In the genomic region with DNA sequence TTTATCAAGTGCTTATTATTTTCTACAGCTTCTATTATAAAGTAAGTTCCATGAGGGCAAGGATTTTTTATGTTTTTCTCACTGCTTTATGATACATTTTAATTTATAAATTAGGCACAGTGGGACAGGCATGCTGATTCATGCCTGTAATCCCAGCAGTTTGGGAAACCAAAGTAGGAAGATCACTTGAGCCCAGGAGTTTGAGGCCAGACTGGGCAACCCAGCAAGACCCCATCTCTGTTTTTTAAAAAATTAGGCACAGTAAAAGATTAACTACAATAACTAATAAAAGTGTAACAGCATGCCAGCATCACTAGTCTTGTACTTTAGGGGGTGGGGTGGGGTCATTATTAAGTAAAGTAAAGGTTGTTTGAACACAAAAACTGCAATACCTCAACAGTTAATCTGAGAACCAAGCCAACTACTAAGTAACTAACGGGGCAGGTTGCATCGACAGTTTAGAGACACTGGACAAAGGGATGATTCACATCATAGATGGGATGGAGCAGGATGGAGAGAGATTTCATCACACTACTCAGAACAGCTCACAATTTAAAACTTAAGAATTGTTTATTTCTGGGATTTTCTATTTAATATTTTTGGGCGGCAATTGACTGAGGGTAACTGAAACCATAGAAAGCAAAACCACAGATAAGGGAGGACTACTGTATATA, we compare ENCODE assay signal across 23 cellular contexts.
DNase-seq lines count a peak whose midpoint lies in the region; ATAC-seq, FAIRE-seq and TF ChIP-seq lines count a peak whose summit lies in the region.
"Had no signal": no experiment of that assay in that cellular context is flagged by ENCODE, and none has a peak within 500 bp of the region (broad histone marks: within the 10 kb centered on the region; RNA-seq: fewer than 3 reads in every experiment).

No MANE protein-coding gene starts in this region.

- H3K9me3 ChIP-seq in breast epithelium: no peaks in the 10 kb centered on the region
- no peaks in the 10 kb centered on the region for H3K9me3 ChIP-seq in trophoblast cell (ENCODE audit: insufficient read depth, low read depth, low read length)
- H3K9me3 ChIP-seq: BLaER1 treated with 17β-estradiol and CSF1 and Interleukin-3, amounts not matched to agents 10 nM and 100 nM had no signal

- no peaks in the 10 kb centered on the region for H3K36me3 Mint-ChIP-seq in MCF 10A (ENCODE audit: insufficient read depth, unreplicated experiment)
- no peaks in the 10 kb centered on the region for H3K36me3 Mint-ChIP-seq in effector memory CD8-positive, alpha-beta T cell (ENCODE audit: insufficient read depth)
- H3K36me3 Mint-ChIP-seq: activated CD8-positive, alpha-beta memory T cell treated with anti-CD3 and anti-CD28 coated beads, Interleukin-2, amount 10 ng/mL, durations not matched to agents 7 days and 5 days; activated naive CD8-positive, alpha-beta T cell treated with anti-CD3 and anti-CD28 coated beads for 36 hours; memory B cell; naive B cell; type B pancreatic cell had no signal

- no peaks in the 10 kb centered on the region for H3K79me1 ChIP-seq in trophoblast cell (ENCODE audit: low read length)

- no peak for TF ChIP-seq POLR2A in breast epithelium (IDR thresholded peaks at IDR 0.05)

- no peak overlapping the region for H2AFZ ChIP-seq in trophoblast cell (ENCODE audit: insufficient read depth, low read length, poor library complexity)
- H2AFZ ChIP-seq: parathyroid adenoma had no signal

- DNase-seq in MCF 10A (ENCODE audit: unreplicated experiment): peak; percentile 62
- no peak for DNase-seq in breast epithelium (ENCODE audit: low spot score in 2 of 2)
- DNase-seq in bronchial epithelial cell (ENCODE audit: low read depth): peak; percentile 40
- DNase-seq in foreskin keratinocyte: peak in 1 of 2 donors; percentile 51
- no peak for DNase-seq in effector memory CD8-positive, alpha-beta T cell
- DNase-seq in trophoblast cell: no peak
- DNase-seq: 8988T; activated CD4-positive, alpha-beta T cell treated with anti-CD3 and anti-CD28 coated beads for 4 hours; activated CD8-positive, alpha-beta memory T cell treated with anti-CD3 and anti-CD28 coated beads, Interleukin-2, amount 10 ng/mL, durations not matched to agents 7 days and 5 days; activated naive CD8-positive, alpha-beta T cell treated with anti-CD3 and anti-CD28 coated beads for 36 hours; hypothalamus; kidney; naive B cell; NCI-H1930; NCI-H446; stimulated activated CD4-positive, alpha-beta T cell treated with anti-CD3 and anti-CD28 coated beads, Interleukin-2, amount 100 ng/mL, for 24 hours; stimulated activated naive CD8-positive, alpha-beta T cell treated with anti-CD3 and anti-CD28 coated beads, Interleukin-15, Interleukin-2, amounts not matched to agents 100 U/mL and 50 U/mL, for 24 hours had no signal

- H3K4me2 ChIP-seq in trophoblast cell (ENCODE audit: low read length): no peak overlapping the region
- H3K4me2 ChIP-seq: BLaER1 treated with 17β-estradiol and CSF1 and Interleukin-3, amounts not matched to agents 10 nM and 100 nM had no signal

- H3K4ac ChIP-seq in trophoblast cell (ENCODE audit: low read depth, low read length): no peak overlapping the region

- peak overlapping the region; percentile 70 for H3K27ac Mint-ChIP-seq in MCF 10A (ENCODE audit: low read depth, unreplicated experiment)
- no peak overlapping the region for H3K27ac Mint-ChIP-seq in effector memory CD8-positive, alpha-beta T cell
- H3K27ac Mint-ChIP-seq: activated CD8-positive, alpha-beta memory T cell treated with anti-CD3 and anti-CD28 coated beads, Interleukin-2, amount 10 ng/mL, durations not matched to agents 7 days and 5 days; activated naive CD8-positive, alpha-beta T cell treated with anti-CD3 and anti-CD28 coated beads for 36 hours; memory B cell; naive B cell; type B pancreatic cell had no signal

- H4K12ac ChIP-seq in trophoblast cell (ENCODE audit: low read depth, low read length): no peak overlapping the region

- no peaks in the 10 kb centered on the region for H3K79me2 ChIP-seq in trophoblast cell (ENCODE audit: control insufficient read depth, insufficient read depth, low read length, poor library complexity)
- H3K79me2 ChIP-seq: parathyroid adenoma had no signal

- POLR2A ChIA-PET in MCF 10A (lab: Yijun Ruan, JAX): interaction anchor here (0.9 to 1.1 kb wide), 2 partner anchors 12 to 16 kb away, joined by 3 to 6 read pairs; no protein-coding TSS in a partner anchor

- CTCF ChIA-PET in MCF 10A (lab: Yijun Ruan, JAX): interaction anchor here (0.6 kb wide), 1 partner anchor 26 kb away, joined by 3 read pairs; no protein-coding TSS in a partner anchor

- FAIRE-seq in bronchial epithelial cell (lab: Jason Lieb, UNC): no peak

- H3K4me3 ChIP-seq in breast epithelium (no peak overlapping the region), bronchial epithelial cell (ENCODE audit: low read depth, low read length) (no peak overlapping the region), trophoblast cell (ENCODE audit: low read depth, low read length) (no peak overlapping the region)
- H3K4me3 ChIP-seq: BLaER1 treated with 17β-estradiol and CSF1 and Interleukin-3, amounts not matched to agents 10 nM and 100 nM had no signal

- H3K9me3 Mint-ChIP-seq in MCF 10A (ENCODE audit: unreplicated experiment): no peaks in the 10 kb centered on the region
- H3K9me3 Mint-ChIP-seq in effector memory CD8-positive, alpha-beta T cell: no peaks in the 10 kb centered on the region
- H3K9me3 Mint-ChIP-seq: activated naive CD8-positive, alpha-beta T cell treated with anti-CD3 and anti-CD28 coated beads for 36 hours; memory B cell; naive B cell; type B pancreatic cell had no signal

- H3K4me1 Mint-ChIP-seq in MCF 10A (ENCODE audit: insufficient read depth, unreplicated experiment): no peaks in the 10 kb centered on the region
- no peaks in the 10 kb centered on the region for H3K4me1 Mint-ChIP-seq in effector memory CD8-positive, alpha-beta T cell (ENCODE audit: low read depth in 2 of 2)
- H3K4me1 Mint-ChIP-seq: activated CD8-positive, alpha-beta memory T cell treated with anti-CD3 and anti-CD28 coated beads, Interleukin-2, amount 10 ng/mL, durations not matched to agents 7 days and 5 days; activated naive CD8-positive, alpha-beta T cell treated with anti-CD3 and anti-CD28 coated beads for 36 hours; memory B cell; naive B cell had no signal

- no peaks in the 10 kb centered on the region for H3K27me3 ChIP-seq in breast epithelium
- no peaks in the 10 kb centered on the region for H3K27me3 ChIP-seq in bronchial epithelial cell (ENCODE audit: control insufficient read depth, insufficient read depth, low read length)
- H3K27me3 ChIP-seq in foreskin keratinocyte: no peaks in the 10 kb centered on the region
- no peaks in the 10 kb centered on the region for H3K27me3 ChIP-seq in trophoblast cell (ENCODE audit: insufficient read depth, low read length)
- H3K27me3 ChIP-seq: BLaER1 treated with 17β-estradiol and CSF1 and Interleukin-3, amounts not matched to agents 10 nM and 100 nM had no signal

- H4K91ac ChIP-seq in trophoblast cell (ENCODE audit: low read depth, low read length): no peak overlapping the region

- H3K27ac ChIP-seq in breast epithelium (no peak overlapping the region), foreskin keratinocyte (no peak overlapping the region), trophoblast cell (ENCODE audit: low read depth, low read length) (no peak overlapping the region)
- H3K27ac ChIP-seq: BLaER1 treated with 17β-estradiol and CSF1 and Interleukin-3, amounts not matched to agents 10 nM and 100 nM; parathyroid adenoma had no signal

- no peak for TF ChIP-seq CTCF in MCF 10A (IDR thresholded peaks at IDR 0.05; ENCODE audit: unreplicated experiment)
- TF ChIP-seq CTCF in breast epithelium (IDR thresholded peaks at IDR 0.05): no peak
- no peak for TF ChIP-seq CTCF in bronchial epithelial cell (IDR thresholded peaks at IDR 0.05; ENCODE audit: insufficient read depth, low read length, severe bottlenecking)
- TF ChIP-seq CTCF in foreskin keratinocyte (conservative IDR thresholded peaks at IDR 0.05): no peak

- H2AK5ac ChIP-seq in trophoblast cell (ENCODE audit: low read length): no peak overlapping the region

- no peak overlapping the region for H2BK12ac ChIP-seq in trophoblast cell (ENCODE audit: low read length)

- no peak overlapping the region for H2BK120ac ChIP-seq in trophoblast cell (ENCODE audit: insufficient read depth, low read length, poor library complexity)

- H3K4me3 Mint-ChIP-seq in MCF 10A (ENCODE audit: unreplicated experiment): no peak overlapping the region
- no peak overlapping the region for H3K4me3 Mint-ChIP-seq in effector memory CD8-positive, alpha-beta T cell
- H3K4me3 Mint-ChIP-seq: activated CD8-positive, alpha-beta memory T cell treated with anti-CD3 and anti-CD28 coated beads, Interleukin-2, amount 10 ng/mL, durations not matched to agents 7 days and 5 days; activated naive CD8-positive, alpha-beta T cell treated with anti-CD3 and anti-CD28 coated beads for 36 hours; memory B cell; naive B cell; type B pancreatic cell had no signal

- no peak overlapping the region for H3K18ac ChIP-seq in trophoblast cell (ENCODE audit: low read length)

- no peak overlapping the region for H3K23ac ChIP-seq in trophoblast cell (ENCODE audit: low read length)

- H3K4me1 ChIP-seq in breast epithelium: no peaks in the 10 kb centered on the region
- H3K4me1 ChIP-seq in foreskin keratinocyte: no peaks in the 10 kb centered on the region
- no peaks in the 10 kb centered on the region for H3K4me1 ChIP-seq in trophoblast cell (ENCODE audit: control insufficient read depth in 1 of 2, insufficient read depth in 2 of 2, low read length in 2 of 2)
- H3K4me1 ChIP-seq: parathyroid adenoma had no signal

- H3K14ac ChIP-seq in trophoblast cell (ENCODE audit: low read length): no peak overlapping the region

- H3K9ac ChIP-seq in trophoblast cell (ENCODE audit: low read length): no peak overlapping the region
- H3K9ac ChIP-seq: BLaER1 treated with 17β-estradiol and CSF1 and Interleukin-3, amounts not matched to agents 10 nM and 100 nM; parathyroid adenoma had no signal

- no CpG with 5 or more reads among the region's 3 CpGs for WGBS in trophoblast cell (ENCODE audit: extremely low coverage, insufficient coverage, insufficient read length)

- no peak overlapping the region for H2BK5ac ChIP-seq in trophoblast cell (ENCODE audit: low read depth, low read length, poor library complexity)

- intact Hi-C loops in MCF 10A (cut with micrococcal nuclease): no loop called here
- intact Hi-C loops in breast epithelium (cut with DNase I; ENCODE audit: low total_unique reads): no loop called here

- BruUV-seq in MCF 10A (replicated peaks; lab: Mats Ljungman, UMichigan): no TSS peak

- no peaks in the 10 kb centered on the region for H3K27me3 Mint-ChIP-seq in MCF 10A (ENCODE audit: insufficient read depth, unreplicated experiment)
- no peaks in the 10 kb centered on the region for H3K27me3 Mint-ChIP-seq in effector memory CD8-positive, alpha-beta T cell
- H3K27me3 Mint-ChIP-seq: activated CD8-positive, alpha-beta memory T cell treated with anti-CD3 and anti-CD28 coated beads, Interleukin-2, amount 10 ng/mL, durations not matched to agents 7 days and 5 days; activated naive CD8-positive, alpha-beta T cell treated with anti-CD3 and anti-CD28 coated beads for 36 hours; memory B cell; naive B cell; type B pancreatic cell had no signal

- peak; percentile 60 for ATAC-seq in foreskin keratinocyte
- no peak for ATAC-seq in HG02642 (IDR thresholded peaks at IDR 0.05; ENCODE audit: poor library complexity, unreplicated experiment)
- ATAC-seq in effector memory CD8-positive, alpha-beta T cell (replicated peaks): no peak
- ATAC-seq in GM21723 (IDR thresholded peaks at IDR 0.05; ENCODE audit: unreplicated experiment): no peak
- ATAC-seq: activated CD8-positive, alpha-beta memory T cell treated with anti-CD3 and anti-CD28 coated beads, Interleukin-2, amount 10 ng/mL, durations not matched to agents 7 days and 5 days; stimulated activated naive CD8-positive, alpha-beta T cell treated with anti-CD3 and anti-CD28 coated beads, Interleukin-15, Interleukin-2, amounts not matched to agents 100 U/mL and 50 U/mL, for 24 hours had no signal

- H4K8ac ChIP-seq in trophoblast cell (ENCODE audit: low read depth, low read length): no peak overlapping the region

- no peaks in the 10 kb centered on the region for H3K36me3 ChIP-seq in breast epithelium
- no peaks in the 10 kb centered on the region for H3K36me3 ChIP-seq in bronchial epithelial cell (ENCODE audit: control insufficient read depth, insufficient read depth, low read length)
- no peaks in the 10 kb centered on the region for H3K36me3 ChIP-seq in trophoblast cell (ENCODE audit: control insufficient read depth in 1 of 2, insufficient read depth in 2 of 2, low read length in 2 of 2)
- H3K36me3 ChIP-seq: BLaER1 treated with 17β-estradiol and CSF1 and Interleukin-3, amounts not matched to agents 10 nM and 100 nM had no signal

Comparison
In these comparisons a context has a peak if more than half of its experiments do, and no peak if none do; other contexts are left out.
1. DNase-seq: peak in MCF 10A (single experiment) and bronchial epithelial cell (single experiment); none in breast epithelium (0 of 2), effector memory CD8-positive, alpha-beta T cell (0 of 3) and trophoblast cell (0 of 2).